Comparison of ENCODE assay signal across 8 cellular contexts in the genomic region with DNA sequence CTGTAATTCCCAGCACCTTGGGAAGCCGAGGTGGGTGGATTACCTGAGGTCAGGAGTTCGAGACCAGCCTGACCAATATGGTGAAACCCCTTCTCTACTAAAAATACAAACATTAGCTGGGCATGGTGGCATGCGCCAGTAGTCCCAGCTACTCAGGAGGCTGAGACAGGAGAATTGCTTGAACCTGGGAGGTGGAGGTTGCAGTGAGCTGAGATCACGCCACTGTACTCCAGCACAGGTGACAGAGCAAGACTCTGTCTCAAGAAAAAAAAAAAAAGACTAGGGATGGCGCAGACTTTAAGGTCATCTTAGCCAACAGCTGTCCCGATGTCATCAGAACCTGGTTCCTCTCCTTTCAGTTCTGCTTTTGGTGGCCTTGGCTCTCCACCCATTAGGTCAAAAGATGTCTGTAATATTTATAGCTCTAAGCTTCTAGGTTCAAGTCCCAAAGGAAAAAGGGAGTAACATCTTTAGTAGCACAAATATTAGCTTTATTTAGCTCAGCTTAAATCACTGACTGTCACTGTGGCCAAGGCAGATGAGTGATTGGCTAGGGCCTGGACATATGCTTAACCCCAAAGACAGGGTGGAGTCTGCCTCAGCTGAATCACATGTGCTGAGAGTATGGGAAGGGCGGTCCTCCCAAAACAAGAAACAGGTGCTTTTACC. TPM values are rescaled to one million over a fixed set of nuclear protein-coding genes. Genes with fewer than 3 reads are reported as not detected.
DNase-seq lines count a peak whose midpoint lies in the region; ATAC-seq, FAIRE-seq and TF ChIP-seq lines count a peak whose summit lies in the region.
"Not testable (repeated sequence)": the region's sequence is repeated elsewhere in the genome, so short reads cannot be mapped to it uniquely, and the experiment has no call there.

No MANE protein-coding gene starts in this region.

- not testable (repeated sequence) for H3K4me3 Mint-ChIP-seq in stimulated activated effector memory CD8-positive, alpha-beta T cell treated with anti-CD3 and anti-CD28 coated beads, Interleukin-12 subunit alpha, Interleukin-12 subunit beta, amount 100 ng/mL, for 72 hours

- not testable (repeated sequence) for H3K9me3 Mint-ChIP-seq in stimulated activated effector memory CD8-positive, alpha-beta T cell treated with anti-CD3 and anti-CD28 coated beads, Interleukin-12 subunit alpha, Interleukin-12 subunit beta, amount 100 ng/mL, for 72 hours

- H3K27ac ChIP-seq in Peyer's patch, result peak overlapping the region in 1 of 4 donors; percentile 57

- H3K4me1 Mint-ChIP-seq in stimulated activated effector memory CD8-positive, alpha-beta T cell treated with anti-CD3 and anti-CD28 coated beads, Interleukin-12 subunit alpha, Interleukin-12 subunit beta, amount 100 ng/mL, for 72 hours, result not testable (repeated sequence)

- DNase-seq in GM12891 (ENCODE audit: insufficient read length, low spot score), result peak; percentile 38
- peak; percentile 60 for DNase-seq in GM19238 (ENCODE audit: insufficient read length, low spot score)
- peak in 2 of 3 donors; percentile 53 to 65 for DNase-seq in Peyer's patch
- DNase-seq in Right ventricle myocardium inferior (ENCODE audit: missing footprints); stimulated activated effector memory CD8-positive, alpha-beta T cell treated with anti-CD3 and anti-CD28 coated beads, Interleukin-12 subunit alpha, Interleukin-12 subunit beta, amount 100 ng/mL, for 72 hours (ENCODE audit: low spot score in 2 of 2): not testable (repeated sequence)

- H3K36me3 ChIP-seq in Peyer's patch, result not testable (repeated sequence)

- TF ChIP-seq CTCF in Peyer's patch (IDR thresholded peaks at IDR 0.05), result not testable (repeated sequence)

- not testable (repeated sequence) for TF ChIP-seq POLR2A in GM12891 (IDR thresholded peaks at IDR 0.05; ENCODE audit: low read depth, low read length); Peyer's patch (IDR thresholded peaks at IDR 0.05)

- H3K4me3 ChIP-seq in Peyer's patch, result not testable (repeated sequence)

- not testable (repeated sequence) for H3K27ac Mint-ChIP-seq in stimulated activated effector memory CD8-positive, alpha-beta T cell treated with anti-CD3 and anti-CD28 coated beads, Interleukin-12 subunit alpha, Interleukin-12 subunit beta, amount 100 ng/mL, for 72 hours

- H3K36me3 Mint-ChIP-seq in stimulated activated effector memory CD8-positive, alpha-beta T cell treated with anti-CD3 and anti-CD28 coated beads, Interleukin-12 subunit alpha, Interleukin-12 subunit beta, amount 100 ng/mL, for 72 hours, result not testable (repeated sequence)

- intact Hi-C loops in Right ventricle myocardium inferior (cut with DNase I), result not testable (repeated sequence)

- H3K27me3 ChIP-seq in Peyer's patch, result not testable (repeated sequence)

- H3K4me1 ChIP-seq in Peyer's patch, result not testable (repeated sequence)

- ATAC-seq in GM21576 (IDR thresholded peaks at IDR 0.05; ENCODE audit: unreplicated experiment) (peak; percentile 91), HG03025 (IDR thresholded peaks at IDR 0.05; ENCODE audit: low FRiP score, unreplicated experiment) (peak; percentile 93), HG03521 (IDR thresholded peaks at IDR 0.05; ENCODE audit: unreplicated experiment) (peak; percentile 93), Right ventricle myocardium inferior (peak; percentile 50)
- peak; percentile 21 for ATAC-seq in stimulated activated effector memory CD8-positive, alpha-beta T cell treated with anti-CD3 and anti-CD28 coated beads, Interleukin-12 subunit alpha, Interleukin-12 subunit beta, amount 100 ng/mL, for 72 hours

- not testable (repeated sequence) for H3K9me3 ChIP-seq in Peyer's patch

- peak; percentile 81 for FAIRE-seq in GM12891 (lab: Jason Lieb, UNC)

TF ChIP-seq in GM12891, 5 proteins besides CTCF, POLR2A, EP300 and RAD21:
- TF ChIP-seq SPI1 (IDR thresholded peaks at IDR 0.05; ENCODE audit: low read depth, low read length), result peak; percentile 98

RNA-seq across cellular contexts. Expression of a gene that starts 7.3 kb away (rescaled TPM):
- 9.3 TPM for polyA plus RNA-seq in GM12891 (2012; ENCODE audit: low read depth, missing spikeins)
- total RNA-seq in Peyer's patch (100 to 1,000 TPM in 1 of 4 donors, 10 to 100 TPM in 3; 41.2 to 126 (median 45.7) TPM), Right ventricle myocardium inferior (16.0 TPM)

Comparison
In these comparisons a context has a peak if more than half of its experiments do, and no peak if none do; other contexts are left out.
1. ATAC-seq: peak in every context shown above with its lines; median percentile 93 in HG03025; 93 in HG03521; 91 in GM21576; 50 in Right ventricle myocardium inferior; 21 in stimulated activated effector memory CD8-positive, alpha-beta T cell treated with anti-CD3 and anti-CD28 coated beads, Interleukin-12 subunit alpha, Interleukin-12 subunit beta, amount 100 ng/mL, for 72 hours.